ENCODE assay signal across 19 cellular contexts in the genomic region with DNA sequence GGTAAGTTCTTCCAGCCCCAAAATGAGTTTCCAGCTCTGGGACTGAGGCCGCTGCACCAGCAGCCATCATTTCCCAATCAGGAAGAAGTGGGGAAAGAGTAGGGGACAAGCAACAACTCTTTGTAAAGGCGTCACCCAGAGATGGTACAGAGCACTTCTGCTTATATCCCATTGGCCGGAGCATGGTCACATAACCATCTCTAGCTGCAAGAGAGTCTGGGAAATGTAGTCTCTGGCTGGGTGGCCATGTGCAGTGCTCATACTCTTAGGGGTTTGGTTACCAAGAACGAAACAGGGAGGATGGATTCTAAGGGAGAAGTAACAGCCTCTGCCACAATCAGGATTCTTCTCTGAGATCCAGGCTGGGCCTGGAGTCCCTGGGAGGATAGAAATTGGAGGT. TPM values are rescaled to one million over a fixed set of nuclear protein-coding genes. Genes with fewer than 3 reads are reported as not detected.
"Had no signal": no experiment of that assay in that cellular context is flagged by ENCODE, and none has a peak within 500 bp of the region (broad histone marks: within the 10 kb centered on the region; RNA-seq: fewer than 3 reads in every experiment).

No MANE protein-coding gene starts in this region.

- H3K9me3 Mint-ChIP-seq: activated naive CD8-positive, alpha-beta T cell treated with anti-CD3 and anti-CD28 coated beads, Interleukin-2, amount 10 ng/mL, durations not matched to agents 7 days and 5 days; activated T-cell treated with anti-CD3 and anti-CD28 coated beads, Interleukin-2, amount 50 U/mL, for 72 hours; immature natural killer cell had no signal

- H3K4me1 Mint-ChIP-seq: activated naive CD8-positive, alpha-beta T cell treated with anti-CD3 and anti-CD28 coated beads, Interleukin-2, amount 10 ng/mL, durations not matched to agents 7 days and 5 days; immature natural killer cell; stimulated activated memory B cell treated with anti-CD40 and anti-IgM and Interleukin-4, amounts not matched to agents 10 μg/mL and 1 μg/mL and 100 μg/mL, for 72 hours had no signal

- H3K27ac Mint-ChIP-seq: activated CD4-positive, alpha-beta memory T cell treated with anti-CD3 and anti-CD28 coated beads for 36 hours; activated naive CD8-positive, alpha-beta T cell treated with anti-CD3 and anti-CD28 coated beads, Interleukin-2, amount 10 ng/mL, durations not matched to agents 7 days and 5 days; activated T-cell treated with anti-CD3 and anti-CD28 coated beads, Interleukin-2, amount 50 U/mL, for 72 hours; immature natural killer cell; naive thymus-derived CD8-positive, alpha-beta T cell; stimulated activated memory B cell treated with anti-CD40 and anti-IgM and Interleukin-4, amounts not matched to agents 10 μg/mL and 1 μg/mL and 100 μg/mL, for 72 hours had no signal

- H3K4me3 Mint-ChIP-seq: activated CD4-positive, alpha-beta memory T cell treated with anti-CD3 and anti-CD28 coated beads for 36 hours; activated naive CD8-positive, alpha-beta T cell treated with anti-CD3 and anti-CD28 coated beads, Interleukin-2, amount 10 ng/mL, durations not matched to agents 7 days and 5 days; activated T-cell treated with anti-CD3 and anti-CD28 coated beads, Interleukin-2, amount 50 U/mL, for 72 hours; immature natural killer cell; naive thymus-derived CD8-positive, alpha-beta T cell; stimulated activated memory B cell treated with anti-CD40 and anti-IgM and Interleukin-4, amounts not matched to agents 10 μg/mL and 1 μg/mL and 100 μg/mL, for 72 hours had no signal

- ATAC-seq: activated T-cell treated with anti-CD3 and anti-CD28 coated beads, Interleukin-2, amount 50 U/mL, for 72 hours; left cardiac atrium; naive thymus-derived CD8-positive, alpha-beta T cell; stimulated activated memory B cell treated with anti-CD40 and anti-IgM and Interleukin-4, amounts not matched to agents 10 μg/mL and 1 μg/mL and 100 μg/mL, for 72 hours had no signal

- H3K27ac ChIP-seq: esophagus muscularis mucosa, right atrium auricular region, VCaP had no signal

- H3K27me3 ChIP-seq: esophagus muscularis mucosa, right atrium auricular region had no signal

- H3K27me3 Mint-ChIP-seq: activated CD4-positive, alpha-beta memory T cell treated with anti-CD3 and anti-CD28 coated beads for 36 hours; activated naive CD8-positive, alpha-beta T cell treated with anti-CD3 and anti-CD28 coated beads, Interleukin-2, amount 10 ng/mL, durations not matched to agents 7 days and 5 days; naive thymus-derived CD8-positive, alpha-beta T cell; stimulated activated memory B cell treated with anti-CD40 and anti-IgM and Interleukin-4, amounts not matched to agents 10 μg/mL and 1 μg/mL and 100 μg/mL, for 72 hours had no signal

- H3K4me3 ChIP-seq: esophagus muscularis mucosa, right atrium auricular region had no signal

- H3K9me3 ChIP-seq: right atrium auricular region had no signal

- DNase-seq: activated CD4-positive, alpha-beta memory T cell treated with anti-CD3 and anti-CD28 coated beads for 36 hours; activated CD8-positive, alpha-beta memory T cell treated with anti-CD3 and anti-CD28 coated beads, Interleukin-2, amount 50 U/mL, for 4 hours; activated gamma-delta T cell treated with Interleukin-2 at 50 U/mL for 16 hours; activated naive CD8-positive, alpha-beta T cell treated with anti-CD3 and anti-CD28 coated beads, Interleukin-2, amount 10 ng/mL, durations not matched to agents 7 days and 5 days; activated T-cell treated with anti-CD3 and anti-CD28 coated beads, Interleukin-2, amount 50 U/mL, for 72 hours; anterior cingulate cortex; cerebellar nuclear complex; dermis blood vessel endothelial cell; immature natural killer cell; left cardiac atrium; naive thymus-derived CD8-positive, alpha-beta T cell; nucleus accumbens; trophoblast cell had no signal

RNA-seq across cellular contexts. Expression of a gene that starts 26.3 kb away (rescaled TPM):
- total RNA-seq: activated CD4-positive, alpha-beta memory T cell treated with anti-CD3 and anti-CD28 coated beads for 36 hours; activated naive CD8-positive, alpha-beta T cell treated with anti-CD3 and anti-CD28 coated beads, Interleukin-2, amount 10 ng/mL, durations not matched to agents 7 days and 5 days; activated T-cell treated with anti-CD3 and anti-CD28 coated beads, Interleukin-2, amount 50 U/mL, for 72 hours; dermis blood vessel endothelial cell; naive thymus-derived CD8-positive, alpha-beta T cell; subcutaneous adipose tissue had no signal
- polyA plus RNA-seq: immature natural killer cell; naive thymus-derived CD8-positive, alpha-beta T cell had no signal

RNA-seq across cellular contexts. Expression of a gene that starts 44.2 kb away (rescaled TPM):
- total RNA-seq: activated CD4-positive, alpha-beta memory T cell treated with anti-CD3 and anti-CD28 coated beads for 36 hours; activated naive CD8-positive, alpha-beta T cell treated with anti-CD3 and anti-CD28 coated beads, Interleukin-2, amount 10 ng/mL, durations not matched to agents 7 days and 5 days; esophagus muscularis mucosa; fibroblast of villous mesenchyme; naive thymus-derived CD8-positive, alpha-beta T cell; subcutaneous adipose tissue had no signal
- polyA plus RNA-seq: immature natural killer cell; naive thymus-derived CD8-positive, alpha-beta T cell had no signal

RNA-seq across cellular contexts. Expression of a gene that starts 51.2 kb away (rescaled TPM):
- total RNA-seq: activated CD4-positive, alpha-beta memory T cell treated with anti-CD3 and anti-CD28 coated beads for 36 hours; activated naive CD8-positive, alpha-beta T cell treated with anti-CD3 and anti-CD28 coated beads, Interleukin-2, amount 10 ng/mL, durations not matched to agents 7 days and 5 days; activated T-cell treated with anti-CD3 and anti-CD28 coated beads, Interleukin-2, amount 50 U/mL, for 72 hours; fibroblast of villous mesenchyme; naive thymus-derived CD8-positive, alpha-beta T cell had no signal
- polyA plus RNA-seq: immature natural killer cell; naive thymus-derived CD8-positive, alpha-beta T cell had no signal
